ENCODE assay signal across 16 cellular contexts in genomic region chr2:128169497-128169896, GRCh38.
DNase-seq lines count a peak whose midpoint lies in the region; ATAC-seq and TF ChIP-seq lines count a peak whose summit lies in the region.
"Had no signal": no experiment of that assay in that cellular context is flagged by ENCODE, and none has a peak within 500 bp of the region (broad histone marks: within the 10 kb centered on the region; RNA-seq: fewer than 3 reads in every experiment).

No MANE protein-coding gene starts in this region.

- DNase-seq in SKM-1 treated with dmso at 0.1 percent for 144 hours (lab: John Stamatoyannopoulos, UW; ENCODE audit: unreplicated experiment) (peak; percentile 5), SKM-1 (lab: John Stamatoyannopoulos, UW; ENCODE audit: unreplicated experiment) (no peak), IMR-90 (peak; percentile 92), endodermal cell (no peak), lung microvascular endothelial cell (ENCODE audit: low read depth in 2 of 2) (peak; percentile 74 to 85), kidney glomerular epithelial cell (lab: John Stamatoyannopoulos, UW) (no peak)
- DNase-seq: activated B cell treated with CpG ODN at 0.5 μM for 24 hours; CD8-positive, alpha-beta T cell; erythroblast; left cardiac atrium; NCI-H2171; NCI-H774; RPMI8226 had no signal

- no peak overlapping the region for H4K91ac ChIP-seq in IMR-90 (ENCODE audit: insufficient read depth, low read depth, low read length)

- intact Hi-C loops in IMR-90 (cut with micrococcal nuclease): no loop called here

- in situ Hi-C loops in IMR-90 (cut with MboI; ENCODE audit: low sequenced_read_pairs): loop anchor here (25.0 kb wide), 1 partner anchor 1693 kb away; no protein-coding TSS in a partner anchor

- BruUV-seq in IMR-90 (replicated peaks; lab: Mats Ljungman, UMichigan): no TSS peak

- H4K20me1 ChIP-seq in IMR-90 (ENCODE audit: insufficient read depth, low read length): no peaks in the 10 kb centered on the region

- no peak overlapping the region for H2AFZ ChIP-seq in IMR-90 (replicated peaks; ENCODE audit: low read length, poor library complexity)

- no peaks in the 10 kb centered on the region for H3K27me3 Mint-ChIP-seq in endodermal cell (ENCODE audit: insufficient read depth)
- H3K27me3 Mint-ChIP-seq: activated B cell treated with CpG ODN at 0.5 μM for 24 hours; stimulated activated naive CD8-positive, alpha-beta T cell treated with anti-CD3 and anti-CD28 coated beads, Interleukin-15, Interleukin-2, amounts not matched to agents 100 ng/mL and 50 ng/mL, for 24 hours had no signal

- H3K4me3 ChIP-seq in IMR-90 (ENCODE audit: insufficient read depth, low read depth, low read length): no peak overlapping the region
- H3K4me3 ChIP-seq in endodermal cell (ENCODE audit: low read length): no peak overlapping the region

- CTCF ChIA-PET in IMR-90 (lab: Yijun Ruan, JAX): interaction anchor here (0.5 to 1.0 kb wide), 3 partner anchors 10 to 102 kb away, joined by 3 read pairs; no protein-coding TSS in a partner anchor

- dilution Hi-C loops in IMR-90 (cut with HindIII; ENCODE audit: low sequenced_read_pairs, unreplicated experiment): no loop called here

- H3K36me3 ChIP-seq in IMR-90 (ENCODE audit: control insufficient read depth, insufficient read depth, low read length) (peaks cover 27% of the 10 kb centered on the region), endodermal cell (ENCODE audit: control insufficient read depth, insufficient read depth, low read length) (peaks cover 88% of the 10 kb centered on the region)

- no peak overlapping the region for H3K14ac ChIP-seq in IMR-90 (replicated peaks; ENCODE audit: low read depth, low read length)

- H3K18ac ChIP-seq in IMR-90 (ENCODE audit: low read depth, low read length): no peak overlapping the region; the same call in 1 of the 2 replicates

- H3K27me3 ChIP-seq in IMR-90 (ENCODE audit: control insufficient read depth, insufficient read depth, low read length) (no peaks in the 10 kb centered on the region), endodermal cell (ENCODE audit: control insufficient read depth, insufficient read depth, low read length, poor library complexity, severe bottlenecking) (no peaks in the 10 kb centered on the region)

- H2BK120ac ChIP-seq in IMR-90 (ENCODE audit: low read depth, low read length): no peak overlapping the region

- peak overlapping the region; percentile 73; the same call in 1 of the 2 replicates for H3K27ac ChIP-seq in IMR-90 (ENCODE audit: insufficient read depth, low read length)
- H3K27ac ChIP-seq in endodermal cell (ENCODE audit: low read depth, low read length): no peak overlapping the region

- no CpG with 5 or more reads among the region's 3 CpGs for WGBS in IMR-90 (ENCODE audit: extremely low coverage in 2 of 2, insufficient read length in 1 of 2), 2 experiments
- WGBS in endodermal cell (ENCODE audit: insufficient coverage in 1 of 2, insufficient read length in 1 of 2), 2 experiments: 93 to 95% methylated on average over 3 of the region's 3 CpGs

- ATAC-seq in IMR-90 (ENCODE audit: low read depth) (peak; percentile 96), GM18867 (IDR thresholded peaks at IDR 0.05; ENCODE audit: unreplicated experiment) (no peak), HG03457 (IDR thresholded peaks at IDR 0.05; ENCODE audit: unreplicated experiment) (no peak)
- ATAC-seq: CD8-positive, alpha-beta T cell; left cardiac atrium had no signal

- no peak overlapping the region for H3K23ac ChIP-seq in IMR-90 (ENCODE audit: low read depth, low read length)

- peaks cover 7% of the 10 kb centered on the region for H3K9me1 ChIP-seq in IMR-90 (ENCODE audit: insufficient read depth, low read length)

- POLR2A ChIA-PET in IMR-90 (lab: Charles Lee; ENCODE audit: unreplicated experiment): no interaction called here

- H3K36me3 Mint-ChIP-seq in endodermal cell (ENCODE audit: low read depth): peaks cover 67% of the 10 kb centered on the region

- H3K4me1 Mint-ChIP-seq in endodermal cell: no peaks in the 10 kb centered on the region

- no peak overlapping the region for H3K4me2 ChIP-seq in IMR-90 (ENCODE audit: low read depth, low read length)

- H3K9ac ChIP-seq in IMR-90 (ENCODE audit: low read depth, low read length) (no peak overlapping the region), endodermal cell (ENCODE audit: extremely low read depth, low read length, poor library complexity, severe bottlenecking) (no peak overlapping the region)

- no peak overlapping the region for H2BK20ac ChIP-seq in IMR-90 (ENCODE audit: low read depth, low read length)

- no peak overlapping the region for H3K4me3 Mint-ChIP-seq in endodermal cell
- H3K4me3 Mint-ChIP-seq: activated B cell treated with CpG ODN at 0.5 μM for 24 hours; CD8-positive, alpha-beta T cell; stimulated activated naive CD8-positive, alpha-beta T cell treated with anti-CD3 and anti-CD28 coated beads, Interleukin-15, Interleukin-2, amounts not matched to agents 100 ng/mL and 50 ng/mL, for 24 hours had no signal

- peak overlapping the region; percentile 59 for H3K27ac Mint-ChIP-seq in endodermal cell
- H3K27ac Mint-ChIP-seq: activated B cell treated with CpG ODN at 0.5 μM for 24 hours; CD8-positive, alpha-beta T cell; stimulated activated naive CD8-positive, alpha-beta T cell treated with anti-CD3 and anti-CD28 coated beads, Interleukin-15, Interleukin-2, amounts not matched to agents 100 ng/mL and 50 ng/mL, for 24 hours had no signal

- H3K56ac ChIP-seq in IMR-90 (ENCODE audit: extremely low read depth, insufficient read depth, low read length): no peak overlapping the region

- H4K5ac ChIP-seq in IMR-90 (ENCODE audit: low read depth, low read length): no peak overlapping the region

- H3K9me3 ChIP-seq in IMR-90 (ENCODE audit: control insufficient read depth, insufficient read depth, low read length): no peaks in the 10 kb centered on the region
- no peaks in the 10 kb centered on the region for H3K9me3 ChIP-seq in endodermal cell (ENCODE audit: control insufficient read depth, low read length)

- no peak overlapping the region; a peak in 1 of 4 replicates for H4K8ac ChIP-seq in IMR-90 (ENCODE audit: low read depth in 2 of 2, low read length in 2 of 2)

- H2AK9ac ChIP-seq in IMR-90 (replicated peaks; ENCODE audit: low read depth, low read length, poor library complexity): no peak overlapping the region

- no peak for TF ChIP-seq POLR2A in IMR-90 (IDR thresholded peaks at IDR 0.05; ENCODE audit: low read depth, low read length)

- no peak for TF ChIP-seq RAD21 in IMR-90 (IDR thresholded peaks at IDR 0.05; ENCODE audit: low read length)

- H2AK5ac ChIP-seq in IMR-90 (ENCODE audit: low read depth, low read length): no peak overlapping the region

- H3K4me1 ChIP-seq in IMR-90 (ENCODE audit: control insufficient read depth, insufficient read depth, low read length): peaks cover 8% of the 10 kb centered on the region
- H3K4me1 ChIP-seq in endodermal cell (ENCODE audit: control insufficient read depth, insufficient read depth, low read length): no peaks in the 10 kb centered on the region

- peak overlapping the region; percentile 55 for H2BK5ac ChIP-seq in IMR-90 (ENCODE audit: low read depth, low read length, poor library complexity, severe bottlenecking)

- no peaks in the 10 kb centered on the region for H3K9me3 Mint-ChIP-seq in endodermal cell
- H3K9me3 Mint-ChIP-seq: activated B cell treated with CpG ODN at 0.5 μM for 24 hours; CD8-positive, alpha-beta T cell; stimulated activated naive CD8-positive, alpha-beta T cell treated with anti-CD3 and anti-CD28 coated beads, Interleukin-15, Interleukin-2, amounts not matched to agents 100 ng/mL and 50 ng/mL, for 24 hours had no signal

- no peak overlapping the region for H3K4ac ChIP-seq in IMR-90 (ENCODE audit: low read depth, low read length)

- peaks cover 0 to 15% of the 10 kb centered on the region in 2 experiments; a peak in 3 of 4 replicates for H3K79me1 ChIP-seq in IMR-90 (ENCODE audit: low read depth in 1 of 2, low read length in 2 of 2)

- H2BK15ac ChIP-seq in IMR-90 (ENCODE audit: low read depth, low read length): no peak overlapping the region

- TF ChIP-seq CTCF in IMR-90 (conservative IDR thresholded peaks at IDR 0.05; ENCODE audit: low read depth, low read length): no peak
- no peak for TF ChIP-seq CTCF in endodermal cell (conservative IDR thresholded peaks at IDR 0.05)

TF ChIP-seq in IMR-90, 13 proteins besides CTCF, POLR2A, EP300 and RAD21:
- TF ChIP-seq CEBPB (IDR thresholded peaks at IDR 0.05; ENCODE audit: low read depth, low read length): peak; percentile 95
- TF ChIP-seq CHD1 (IDR thresholded peaks at IDR 0.05; ENCODE audit: low read depth, low read length): no peak
- TF ChIP-seq NFE2L2 (IDR thresholded peaks at IDR 0.05; ENCODE audit: low read depth, low read length): no peak
- no peak for TF ChIP-seq SMC3 (IDR thresholded peaks at IDR 0.05; ENCODE audit: low read depth, low read length)
- TF ChIP-seq BHLHE40 (IDR thresholded peaks at IDR 0.05; ENCODE audit: low read depth, low read length): no peak
TF ChIP-seq in IMR-90: peak in this region for 1.

Comparison
In these comparisons a context has a peak if more than half of its experiments do, and no peak if none do; other contexts are left out.
1. DNase-seq: peak in SKM-1 treated with dmso at 0.1 percent for 144 hours (single experiment), IMR-90 (single experiment) and lung microvascular endothelial cell (2 of 2); none in SKM-1 (single experiment), endodermal cell (single experiment) and kidney glomerular epithelial cell (single experiment).